1 cellular context compared by ENCODE assay signal in the genomic region with DNA sequence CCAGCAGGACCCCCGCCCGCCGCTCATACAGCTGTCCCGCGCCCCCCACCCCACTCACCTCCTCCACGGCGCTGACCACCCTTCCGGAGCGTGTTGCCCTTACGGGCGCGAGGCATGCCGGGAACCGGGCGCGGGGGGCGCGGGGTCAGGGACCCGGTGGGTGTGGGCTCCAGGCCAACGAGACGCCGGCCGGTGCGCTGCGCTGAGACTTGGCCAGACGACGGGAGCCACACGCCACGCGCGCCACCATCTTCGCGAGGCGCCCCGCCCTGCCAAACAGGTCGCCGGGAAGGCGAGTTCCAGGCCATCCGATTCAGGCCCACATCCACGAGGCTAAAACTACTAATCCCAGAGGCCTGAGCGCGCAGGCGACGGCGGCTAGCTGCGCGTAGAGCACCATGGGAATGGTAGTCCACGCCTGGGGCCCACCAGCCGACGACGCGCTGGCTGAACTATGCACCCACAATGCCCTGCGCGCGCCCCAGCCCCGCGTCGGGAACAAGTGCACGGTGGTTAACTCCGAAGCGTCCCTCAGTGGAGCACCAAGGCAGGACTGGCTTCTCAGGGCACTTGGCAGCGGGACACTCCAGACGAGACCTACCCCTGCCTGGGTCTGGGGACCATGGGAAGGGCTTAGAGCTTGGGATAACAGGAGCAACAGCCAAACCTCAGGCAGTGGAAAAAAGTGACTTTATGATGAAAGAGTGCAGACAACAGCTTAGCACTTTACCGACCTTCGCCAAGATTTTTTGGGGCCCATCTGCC.
TF ChIP-seq lines count a peak whose summit lies in the region.

IFRD2 (minus strand) TSS at position 271 of the 765 bp plus-strand sequence; CDS start at position 116, 155 bp downstream.

TF ChIP-seq in GM23338, 12 proteins besides CTCF, POLR2A, EP300 and RAD21 (continued from another document):
- peak; percentile 45; the same call in 1 of the 2 replicates for TF ChIP-seq ZNF331 (CRISPR knock-in tag; IDR thresholded peaks at IDR 0.05; ENCODE audit: low read depth)
- no peak for TF ChIP-seq EZH2phosphoT487 (IDR thresholded peaks at IDR 0.05; ENCODE audit: unreplicated experiment)
- no peak for TF ChIP-seq STAT1 (IDR thresholded peaks at IDR 0.05; ENCODE audit: unreplicated experiment)
- TF ChIP-seq EZH2 (IDR thresholded peaks at IDR 0.05; ENCODE audit: low read depth, unreplicated experiment), result no peak
- no peak for TF ChIP-seq REST (IDR thresholded peaks at IDR 0.05; ENCODE audit: unreplicated experiment)
- TF ChIP-seq NANOG (IDR thresholded peaks at IDR 0.05; ENCODE audit: borderline replicate concordance), result no peak
- TF ChIP-seq ZNF462 (CRISPR knock-in tag; IDR thresholded peaks at IDR 0.05), result no peak
